ENCODE assay signal across 20 cellular contexts in the genomic region with DNA sequence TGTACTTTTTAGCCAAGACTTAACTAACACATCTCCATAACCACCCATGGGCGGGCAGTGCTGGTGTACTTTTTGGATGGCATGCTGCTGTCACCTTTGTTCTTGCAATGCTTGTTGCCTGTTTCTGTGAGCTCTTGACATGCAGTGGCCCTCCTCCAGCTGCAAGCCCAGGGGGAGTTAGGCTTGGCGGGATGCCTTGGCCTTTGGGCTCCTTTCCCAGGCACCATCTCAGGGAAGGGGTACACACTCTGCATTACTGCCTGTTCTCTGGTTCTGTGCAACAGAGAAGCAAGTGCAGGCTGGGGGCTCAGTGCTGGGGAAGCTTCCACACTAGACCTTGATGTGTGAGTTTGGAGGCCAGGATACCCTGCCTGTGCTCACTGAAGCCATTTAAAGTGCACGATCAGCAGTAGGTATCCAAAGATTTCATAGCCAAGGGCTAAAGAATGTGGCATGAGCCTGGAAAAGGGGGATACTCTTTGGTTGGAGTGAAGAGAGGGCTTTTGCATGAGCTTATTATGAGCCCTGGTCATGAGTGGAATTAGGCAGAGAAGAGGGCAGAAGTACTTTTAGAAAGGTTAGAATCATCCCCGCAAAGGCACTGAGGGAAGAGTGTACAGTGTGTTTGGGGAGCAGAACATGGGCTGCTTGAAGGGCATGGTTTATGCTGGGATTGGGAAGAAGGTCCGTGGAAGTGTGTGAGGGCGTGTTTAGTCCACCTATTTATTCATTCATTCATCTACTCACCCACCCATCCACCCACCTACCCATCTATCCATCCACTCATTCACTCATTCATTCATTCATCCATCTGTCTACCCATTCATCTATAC. TPM values are rescaled to one million over a fixed set of nuclear protein-coding genes. Genes with fewer than 3 reads are reported as not detected.
A peak's percentile ranks its signal among the peaks of the same experiment; 100 is the strongest.
DNase-seq lines count a peak whose midpoint lies in the region; ATAC-seq, FAIRE-seq and TF ChIP-seq lines count a peak whose summit lies in the region.
"Had no signal": no experiment of that assay in that cellular context is flagged by ENCODE, and none has a peak within 500 bp of the region (broad histone marks: within the 10 kb centered on the region; RNA-seq: fewer than 3 reads in every experiment).

No MANE protein-coding gene starts in this region.

- BruUV-seq in HepG2 (replicated peaks; lab: Mats Ljungman, UMichigan), result no TSS peak

- no peak for TF ChIP-seq EP300 in HepG2 (IDR thresholded peaks at IDR 0.05; ENCODE audit: low read depth in 2 of 2, low read length in 2 of 2)
- TF ChIP-seq EP300 in HepG2 (CRISPR knock-in tag; IDR thresholded peaks at IDR 0.05; ENCODE audit: borderline replicate concordance), result no peak
- TF ChIP-seq EP300 in transverse colon (IDR thresholded peaks at IDR 0.05; ENCODE audit: low read depth), result no peak

- H3K4me2 ChIP-seq in HepG2 (ENCODE audit: low read depth, low read length), result no peak overlapping the region

- no peak overlapping the region for H3K9ac ChIP-seq in HepG2 (ENCODE audit: insufficient read depth, low read depth, low read length)

- POLR2A ChIA-PET in HepG2 (lab: Yijun Ruan, JAX), result interaction anchor here (0.6 kb wide), 1 partner anchor 852 kb away, joined by 3 read pairs; no protein-coding TSS in a partner anchor

- intact Hi-C loops in HepG2 (cut with micrococcal nuclease; ENCODE audit: unreplicated experiment), result loop anchor here (2.0 kb wide), 1 partner anchor 21 kb away; no protein-coding TSS in a partner anchor
- intact Hi-C loops in right lobe of liver (cut with DNase I), result loop anchor here in 1 of 2 donors (10.0 kb wide), 1 partner anchor 65 kb away; no protein-coding TSS in a partner anchor
- intact Hi-C loops in transverse colon (cut with DNase I; ENCODE audit: low total_unique reads), result no loop called here

- DNase-seq in HepG2 (ENCODE audit: low spot score) (no peak), right lobe of liver (no peak), anterior cingulate cortex (lab: John Stamatoyannopoulos, UW) (peak in 44 of 58 donors; percentile 7 to 75 (median 41)), hypothalamus (lab: John Stamatoyannopoulos, UW) (peak in 30 of 51 donors; percentile 4 to 69 (median 37)), omental fat pad (ENCODE audit: low spot score) (no peak), transverse colon (no peak)
- DNase-seq: BE2C; CD4-positive, alpha-beta memory T cell; DND-41; GDM1; KG1; MG63; NCI-H1105; NCI-H1694 treated with DMSO at 0.1 percent for 48 hours; NCI-H69; PC-3 had no signal

- H3K4me3 ChIP-seq in HepG2 (replicated peaks in 1 of 3; ENCODE audit: insufficient read depth in 1 of 3, low read depth in 2 of 3, low read length in 3 of 3), result no peak overlapping the region
- H3K4me3 ChIP-seq in right lobe of liver, result no peak overlapping the region
- H3K4me3 ChIP-seq in transverse colon, result no peak overlapping the region
- H3K4me3 ChIP-seq: MG63 had no signal

- FAIRE-seq in HepG2 (lab: Jason Lieb, UNC), result no peak
- FAIRE-seq: D721Med, GM12892 had no signal

- H3K27me3 ChIP-seq in HepG2 (ENCODE audit: control insufficient read depth in 1 of 2, insufficient read depth in 2 of 2, low read length in 2 of 2) (no peaks in the 10 kb centered on the region), right lobe of liver (no peaks in the 10 kb centered on the region), transverse colon (no peaks in the 10 kb centered on the region)
- H3K27me3 ChIP-seq: BE2C, MG63 had no signal

- CTCF ChIA-PET in HepG2 (lab: Yijun Ruan, JAX; ENCODE audit: low intra/inter-chr PET ratio, low total read pairs), result no interaction called here

- TF ChIP-seq CTCF in HepG2 (CRISPR knock-in tag; IDR thresholded peaks at IDR 0.05) (no peak), right lobe of liver (IDR thresholded peaks at IDR 0.05) (no peak), omental fat pad (IDR thresholded peaks at IDR 0.05) (no peak), transverse colon (IDR thresholded peaks at IDR 0.05) (no peak)

- ATAC-seq in HepG2, result no peak
- ATAC-seq in right lobe of liver, result no peak
- ATAC-seq in omental fat pad (ENCODE audit: low FRiP score), result no peak
- ATAC-seq in GM18505 (IDR thresholded peaks at IDR 0.05; ENCODE audit: unreplicated experiment), result no peak
- ATAC-seq: PC-3 had no signal

- H2AFZ ChIP-seq in HepG2 (ENCODE audit: low read length), result no peak overlapping the region

- TF ChIP-seq POLR2A in HepG2 (IDR thresholded peaks at IDR 0.05; ENCODE audit: insufficient read depth in 1 of 2, low read depth in 2 of 2, low read length in 2 of 2) (peak in 1 of 2 experiments; percentile 15; a peak in 1 of 4 replicates), right lobe of liver (IDR thresholded peaks at IDR 0.05) (no peak), GM18505 (IDR thresholded peaks at IDR 0.05; ENCODE audit: borderline replicate concordance, extremely low read depth, insufficient read depth, insufficient read length) (no peak), transverse colon (IDR thresholded peaks at IDR 0.05) (no peak)

- no peaks in the 10 kb centered on the region for H3K4me1 ChIP-seq in HepG2 (ENCODE audit: insufficient read depth, low read length)
- no peaks in the 10 kb centered on the region for H3K4me1 ChIP-seq in right lobe of liver
- no peaks in the 10 kb centered on the region for H3K4me1 ChIP-seq in transverse colon

- no peak for TF ChIP-seq RAD21 in HepG2 (CRISPR knock-in tag; IDR thresholded peaks at IDR 0.05)

- no peak overlapping the region for H3K27ac ChIP-seq in HepG2 (ENCODE audit: extremely low read length, insufficient read depth, low read length)
- no peak overlapping the region for H3K27ac ChIP-seq in right lobe of liver
- no peak overlapping the region for H3K27ac ChIP-seq in transverse colon
- H3K27ac ChIP-seq: HL-60 had no signal

- WGBS in HepG2 (ENCODE audit: low lambda C conversion rate), result 99% methylated on average over 4 of the region's 6 CpGs
- WGBS in right lobe of liver (ENCODE audit: insufficient coverage, low coverage, low lambda C conversion rate, missing lambda C conversion rate), result 98% methylated on average over 4 of the region's 6 CpGs
- WGBS in transverse colon (ENCODE audit: low coverage in 1 of 2), 2 donors, result 80 to 95% methylated on average over 4 to 6 of the region's 6 CpGs

- in situ Hi-C loops in HepG2 (cut with HindIII; ENCODE audit: extremely low pct_ligation_motif_present, low pct_unique_long_range_greater_than_20kb) (loop anchor here (10.0 kb wide), 1 partner anchor 55 kb away; no protein-coding TSS in a partner anchor), transverse colon (cut with MboI; ENCODE audit: low pct_ligation_motif_present in 1 of 4, low pct_unique_long_range_greater_than_20kb in 1 of 4, low sequenced_read_pairs in 3 of 4) (no loop called here)

- H3K36me3 ChIP-seq in HepG2 (replicated peaks in 1 of 2; ENCODE audit: control insufficient read depth in 1 of 2, insufficient read depth in 2 of 2, low read length in 2 of 2) (peaks cover 43 to 83% of the 10 kb centered on the region in 2 experiments), right lobe of liver (peaks cover 0 to 30% (median 5%) of the 10 kb centered on the region in 4 donors), transverse colon (no peaks in the 10 kb centered on the region)

- H3K9me3 ChIP-seq in HepG2 (ENCODE audit: low read length) (no peaks in the 10 kb centered on the region), right lobe of liver (no peaks in the 10 kb centered on the region), transverse colon (no peaks in the 10 kb centered on the region)
- H3K9me3 ChIP-seq: BE2C, MG63 had no signal

- H3K79me2 ChIP-seq in HepG2 (ENCODE audit: insufficient read depth, low read length), result peaks cover 13% of the 10 kb centered on the region

- H4K20me1 ChIP-seq in HepG2 (ENCODE audit: insufficient read depth, low read length), result peaks cover 33% of the 10 kb centered on the region

TF ChIP-seq in HepG2, 621 proteins besides CTCF, POLR2A, EP300 and RAD21 (continues in another document):
- TF ChIP-seq ATF4 (CRISPR knock-in tag; IDR thresholded peaks at IDR 0.05) (0 out of 4 replicates have a peak, but pooled peaks of 1 of the 2 experiments have one; percentile 8), PAF1 (CRISPR knock-in tag; IDR thresholded peaks at IDR 0.05) (peak; percentile 46; the same call in 1 of the 2 replicates), RBM22 (optimal IDR thresholded peaks at IDR 0.05; ENCODE audit: low read length) (peak; percentile 86), MAFF (IDR thresholded peaks at IDR 0.05; ENCODE audit: low read depth, low read length) (peak; percentile 46)

RNA-seq across cellular contexts. Expression of gene PSAT1, which starts 22.5 kb away (rescaled TPM):
- 135 and 262 TPM in 2 replicates for total RNA-seq in HepG2 (2016; rRNA removed; fragmentation: Illumina TruSeq; extraction: Trizol)
- total RNA-seq in HepG2 (2016; cell fraction: cytosol; rRNA removed; fragmentation: Illumina TruSeq; extraction: Trizol; ENCODE audit: low read depth), result 16.9 and 17.4 TPM in 2 replicates
- 134 and 259 TPM in 2 replicates for total RNA-seq in HepG2 (2016; cell fraction: insoluble cytoplasmic fraction; rRNA removed; fragmentation: Illumina TruSeq; extraction: Trizol)
- total RNA-seq in HepG2 (2016; cell fraction: membrane; rRNA removed; fragmentation: Illumina TruSeq; extraction: Trizol), result 55.1 and 59.2 TPM in 2 replicates
- 92.0 and 102 TPM in 2 replicates for total RNA-seq in HepG2 (2016; cell fraction: nucleus; rRNA removed; fragmentation: Illumina TruSeq; extraction: Trizol)
- polyA plus RNA-seq in HepG2 (2011; rRNA removed), result 197 and 229 TPM in 2 replicates
- polyA plus RNA-seq in HepG2 (2011; cell fraction: cytosol; rRNA removed), result 174 and 239 TPM in 2 replicates
- 53.5 and 69.1 TPM in 2 replicates for polyA plus RNA-seq in HepG2 (2011; cell fraction: nucleus; rRNA removed)
- polyA plus RNA-seq in HepG2 (2012), result 252 and 381 TPM in 2 replicates
- polyA plus RNA-seq in HepG2 (2016; cell fraction: cytosol; fragmentation: Illumina TruSeq; extraction: Trizol; ENCODE audit: low read depth), result 23.7 and 24.6 TPM in 2 replicates
- polyA plus RNA-seq in HepG2 (2016; cell fraction: insoluble cytoplasmic fraction; fragmentation: Illumina TruSeq; extraction: Trizol; ENCODE audit: low read depth), result 471 and 492 TPM in 2 replicates
- polyA plus RNA-seq in HepG2 (2016; cell fraction: membrane; fragmentation: Illumina TruSeq; extraction: Trizol; ENCODE audit: low read depth), result 65.5 and 69.3 TPM in 2 replicates
- polyA plus RNA-seq in HepG2 (2016; cell fraction: nucleus; fragmentation: Illumina TruSeq; extraction: Trizol; ENCODE audit: insufficient read depth, low read depth), result 163 TPM in 2 replicates
- 98.7 and 239 TPM in 2 replicates for polyA minus RNA-seq in HepG2 (2011; rRNA and poly(A)+ RNA removed; ENCODE audit: low replicate concordance)
- 170 and 192 TPM in 2 replicates for polyA minus RNA-seq in HepG2 (2011; cell fraction: cytosol; rRNA and poly(A)+ RNA removed)
- polyA minus RNA-seq in HepG2 (2011; cell fraction: nucleus; rRNA and poly(A)+ RNA removed), result 105 and 132 TPM in 2 replicates
- 100 to 1,000 TPM in 2 of 6 experiments, 10 to 100 TPM in 4; 34.2 to 117 (median 89.3) TPM for total RNA-seq in right lobe of liver
- 10 to 100 TPM in 1 of 4 donors, 1 to 10 TPM in 3; 3.0 to 36.2 (median 4.9) TPM for total RNA-seq in omental fat pad
- 1 to 10 TPM in 3 of 4 donors, not detected in 1; 1.6 to 3.5 (median 2.3) TPM for total RNA-seq in transverse colon

Comparison
In these comparisons a context has a peak if more than half of its experiments do, and no peak if none do; other contexts are left out.
1. DNase-seq: peak in anterior cingulate cortex (44 of 58) and hypothalamus (30 of 51); none in HepG2 (single experiment), right lobe of liver (0 of 3), omental fat pad (single experiment) and transverse colon (single experiment).